In genomic region chr2:136132840-136133570, GRCh38 we compare ENCODE assay signal across 12 cellular contexts. TPM values are rescaled to one million over a fixed set of nuclear protein-coding genes. Genes with fewer than 3 reads are reported as not detected.
DNase-seq lines count a peak whose midpoint lies in the region; FAIRE-seq lines count a peak whose summit lies in the region.
"Had no signal": no experiment of that assay in that cellular context is flagged by ENCODE, and none has a peak within 500 bp of the region (broad histone marks: within the 10 kb centered on the region; RNA-seq: fewer than 3 reads in every experiment).

No MANE protein-coding gene starts in this region.

- no peaks in the 10 kb centered on the region for H3K27me3 ChIP-seq in CD8-positive, alpha-beta memory T cell (ENCODE audit: insufficient read depth, low read length, poor library complexity, severe bottlenecking)
- no peaks in the 10 kb centered on the region for H3K27me3 ChIP-seq in small intestine (ENCODE audit: control insufficient read depth in 2 of 2, insufficient read depth in 2 of 2, low read length in 2 of 2)

- H3K36me3 Mint-ChIP-seq in CD8-positive, alpha-beta memory T cell = peaks cover 0 to 3% (median 0%) of the 10 kb centered on the region in 3 donors
- peaks cover 4% of the 10 kb centered on the region for H3K36me3 Mint-ChIP-seq in IgD-negative memory B cell
- peaks cover 6% of the 10 kb centered on the region for H3K36me3 Mint-ChIP-seq in activated naive CD8-positive, alpha-beta T cell treated with anti-CD3 and anti-CD28 coated beads for 36 hours

- CTCF ChIA-PET in CD8-positive, alpha-beta memory T cell (lab: Charles Lee) = interaction anchor here (0.7 to 2.8 kb wide), 6 partner anchors 10 to 218 kb away, joined by 3 to 7 read pairs (median 4); no protein-coding TSS in a partner anchor

- 47 to 90% (median 89%) methylated on average over 1 of the region's 1 CpG for WGBS in small intestine, 3 donors

- peak overlapping the region; percentile 79 to 91 (median 82) for H3K4me3 Mint-ChIP-seq in CD8-positive, alpha-beta memory T cell
- peak overlapping the region; percentile 56 to 85 (median 80) for H3K4me3 Mint-ChIP-seq in IgD-negative memory B cell
- peak overlapping the region; percentile 22 for H3K4me3 Mint-ChIP-seq in activated naive CD8-positive, alpha-beta T cell treated with anti-CD3 and anti-CD28 coated beads for 36 hours

- no peaks in the 10 kb centered on the region for H3K36me3 ChIP-seq in CD8-positive, alpha-beta memory T cell (ENCODE audit: insufficient read depth, low read length)
- H3K36me3 ChIP-seq in small intestine (ENCODE audit: control insufficient read depth in 2 of 2, insufficient read depth in 2 of 2, low read length in 2 of 2) = no peaks in the 10 kb centered on the region

- peaks cover 96 to 100% (median 100%) of the 10 kb centered on the region in 3 donors for H3K4me1 Mint-ChIP-seq in CD8-positive, alpha-beta memory T cell
- peaks cover 62 to 87% (median 74%) of the 10 kb centered on the region in 3 donors for H3K4me1 Mint-ChIP-seq in IgD-negative memory B cell
- peaks cover 93% of the 10 kb centered on the region for H3K4me1 Mint-ChIP-seq in activated naive CD8-positive, alpha-beta T cell treated with anti-CD3 and anti-CD28 coated beads for 36 hours

- H3K9me3 ChIP-seq in CD8-positive, alpha-beta memory T cell (ENCODE audit: low read length) = no peaks in the 10 kb centered on the region
- H3K9me3 ChIP-seq in small intestine (ENCODE audit: control insufficient read depth, low read depth) = no peaks in the 10 kb centered on the region
- H3K9me3 ChIP-seq: mucosa of descending colon had no signal

- H3K4me1 ChIP-seq in CD8-positive, alpha-beta memory T cell (ENCODE audit: insufficient read depth, low read length) = peaks cover 96% of the 10 kb centered on the region
- H3K4me1 ChIP-seq in small intestine (ENCODE audit: control insufficient read depth in 2 of 2, insufficient read depth in 1 of 2, low read depth in 1 of 2, low read length in 1 of 2) = peaks cover 0 to 2% of the 10 kb centered on the region in 2 donors

- in situ Hi-C loops in KBM-7 (cut with MboI; ENCODE audit: low pct_unique_long_range_greater_than_20kb, low sequenced_read_pairs) = no loop called here

- H3K27me3 Mint-ChIP-seq in CD8-positive, alpha-beta memory T cell = peaks cover 0 to 8% of the 10 kb centered on the region in 2 donors
- H3K27me3 Mint-ChIP-seq in IgD-negative memory B cell = peaks cover 1% of the 10 kb centered on the region
- H3K27me3 Mint-ChIP-seq in activated naive CD8-positive, alpha-beta T cell treated with anti-CD3 and anti-CD28 coated beads for 36 hours = peaks cover 19% of the 10 kb centered on the region

- H3K27ac Mint-ChIP-seq in CD8-positive, alpha-beta memory T cell = peak overlapping the region; percentile 98 to 100 (median 99)
- peak overlapping the region; percentile 93 to 100 (median 100) for H3K27ac Mint-ChIP-seq in IgD-negative memory B cell
- peak overlapping the region; percentile 84 for H3K27ac Mint-ChIP-seq in activated naive CD8-positive, alpha-beta T cell treated with anti-CD3 and anti-CD28 coated beads for 36 hours

- peak overlapping the region; percentile 44 for H3K4me3 ChIP-seq in CD8-positive, alpha-beta memory T cell (ENCODE audit: low read length)
- no peak overlapping the region for H3K4me3 ChIP-seq in small intestine (ENCODE audit: low read depth in 1 of 2, low read length in 2 of 2)
- H3K4me3 ChIP-seq: mucosa of descending colon had no signal

- peak in 2 of 5 donors; percentile 19 to 53 for DNase-seq in CD8-positive, alpha-beta memory T cell
- no peak for DNase-seq in activated naive CD8-positive, alpha-beta T cell treated with anti-CD3 and anti-CD28 coated beads for 36 hours
- DNase-seq in small intestine = no peak
- no peak for DNase-seq in NCI-H82 (lab: John Stamatoyannopoulos, UW)
- no peak for DNase-seq in KBM-7
- DNase-seq in NCI-H446 treated with DMSO at 0.1 percent for 48 hours (lab: John Stamatoyannopoulos, UW) = no peak
- DNase-seq: anterior cingulate cortex, kidney glomerular epithelial cell, NCI-H2107 had no signal

- peak overlapping the region; percentile 89 for H3K27ac ChIP-seq in CD8-positive, alpha-beta memory T cell (ENCODE audit: low read depth, low read length)
- peak overlapping the region; percentile 70 to 91 for H3K27ac ChIP-seq in small intestine (ENCODE audit: low read depth in 1 of 2, low read length in 1 of 2)

- no peak for FAIRE-seq in small intestine (lab: Jason Lieb, UNC)
- FAIRE-seq: colon had no signal

- POLR2A ChIA-PET in CD8-positive, alpha-beta memory T cell (lab: Charles Lee) = interaction anchor here (0.6 to 7.6 kb wide), 6 partner anchors 11 to 392 kb away, joined by 3 to 131 read pairs (median 4); partner anchors contain the start of gene CXCR4

- no peaks in the 10 kb centered on the region for H3K9me3 Mint-ChIP-seq in CD8-positive, alpha-beta memory T cell
- H3K9me3 Mint-ChIP-seq in IgD-negative memory B cell = no peaks in the 10 kb centered on the region
- peaks cover 2% of the 10 kb centered on the region for H3K9me3 Mint-ChIP-seq in activated naive CD8-positive, alpha-beta T cell treated with anti-CD3 and anti-CD28 coated beads for 36 hours

RNA-seq across cellular contexts. Expression of gene CXCR4, which starts 15.1 kb away (rescaled TPM):
- 100 to 1,000 TPM; 102 to 106 TPM for total RNA-seq in CD8-positive, alpha-beta memory T cell
- polyA plus RNA-seq in CD8-positive, alpha-beta memory T cell = 569 TPM
- polyA plus RNA-seq in IgD-negative memory B cell (862 TPM), small intestine (10 to 100 TPM in 1 of 3 donors, 1 to 10 TPM in 2; 4.5 to 24.8 (median 5.4) TPM)
- 10 to 100 TPM; 56.4 to 57.7 TPM for total RNA-seq in activated naive CD8-positive, alpha-beta T cell treated with anti-CD3 and anti-CD28 coated beads for 36 hours

Comparison
In these comparisons a context has a peak if more than half of its experiments do, and no peak if none do; other contexts are left out.
1. H3K4me3 Mint-ChIP-seq: peak in every context shown above with its lines; median percentile 82 in CD8-positive, alpha-beta memory T cell; 80 in IgD-negative memory B cell; 22 in activated naive CD8-positive, alpha-beta T cell treated with anti-CD3 and anti-CD28 coated beads for 36 hours.
2. RNA of gene CXCR4, which starts 15.1 kb away (polyA plus RNA-seq): 862 TPM in IgD-negative memory B cell (single experiment) and 569 TPM in CD8-positive, alpha-beta memory T cell (single experiment); 4.5 to 24.8 TPM in small intestine; every median in the first group is over 10 times any median in the second.
3. Peak in every context shown above with its lines, with median percentiles within 50 percentile points of each other: H3K27ac Mint-ChIP-seq.